ENCODE assay signal across 14 cellular contexts in the genomic region with DNA sequence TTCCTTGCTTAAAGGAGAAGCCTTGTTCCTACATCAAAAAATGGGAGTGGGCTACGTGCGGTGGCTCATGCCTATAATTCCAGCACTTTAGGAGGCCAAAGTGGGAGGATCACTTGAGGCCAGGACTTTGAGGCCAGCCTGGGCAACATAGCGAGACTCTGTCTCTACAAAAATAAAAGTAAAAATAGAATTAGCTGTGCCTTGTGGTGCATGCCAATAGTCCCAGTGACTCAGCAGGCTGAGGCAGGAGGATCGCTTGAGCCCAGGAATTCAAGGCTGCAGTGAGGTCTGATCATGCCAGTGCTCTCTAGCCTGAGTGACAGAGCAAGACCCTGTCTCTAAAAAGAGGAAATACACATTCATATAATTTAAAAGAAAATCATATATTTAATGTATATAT.
DNase-seq lines count a peak whose midpoint lies in the region; ATAC-seq, FAIRE-seq and TF ChIP-seq lines count a peak whose summit lies in the region.
"Had no signal": no experiment of that assay in that cellular context is flagged by ENCODE, and none has a peak within 500 bp of the region (broad histone marks: within the 10 kb centered on the region; RNA-seq: fewer than 3 reads in every experiment).

No MANE protein-coding gene starts in this region.

- H3K4me2 ChIP-seq in K562 (ENCODE audit: insufficient read depth, low read length): no peak overlapping the region

- CTCF ChIA-PET in K562 (lab: Yijun Ruan, JAX; ENCODE audit: low intra/inter-chr PET ratio): no interaction called here

- H3K4me3 ChIP-seq in K562: no peak overlapping the region

- no peak for FAIRE-seq in K562 (lab: Jason Lieb, UNC)

- H3K9me3 ChIP-seq in K562 (replicated peaks; ENCODE audit: control insufficient read depth, insufficient read depth, low read depth, low read length): no peaks in the 10 kb centered on the region

- no peak for TF ChIP-seq POLR2A in K562 (conservative IDR thresholded peaks at IDR 0.05)

- WGBS in K562 (ENCODE audit: insufficient coverage, low coverage, missing lambda C conversion rate): 0% methylated on average over 4 of the region's 4 CpGs

- H4K20me1 ChIP-seq in K562 (replicated peaks; ENCODE audit: control insufficient read depth, insufficient read depth, low read length): no peaks in the 10 kb centered on the region

- no peak for ATAC-seq in K562
- ATAC-seq in left cardiac atrium: peak; percentile 59 to 91
- no peak for ATAC-seq in GM19463 (IDR thresholded peaks at IDR 0.05; ENCODE audit: unreplicated experiment)
- ATAC-seq in GM19324 (IDR thresholded peaks at IDR 0.05; ENCODE audit: low FRiP score, unreplicated experiment): no peak
- ATAC-seq: effector memory CD8-positive, alpha-beta T cell had no signal

- POLR2A ChIA-PET in K562 (lab: Yijun Ruan, JAX): no interaction called here

- no peaks in the 10 kb centered on the region for H3K4me1 ChIP-seq in K562 (replicated peaks in 1 of 2; ENCODE audit: control insufficient read depth in 2 of 2, insufficient read depth in 2 of 2, low read length in 2 of 2)

- BruUV-seq in K562 (replicated peaks; lab: Mats Ljungman, UMichigan): no TSS peak

- no peak for TF ChIP-seq RAD21 in K562 (CRISPR knock-in tag; conservative IDR thresholded peaks at IDR 0.05 in 1 of 2, IDR thresholded peaks at IDR 0.05 in 1 of 2)

- TF ChIP-seq EP300 in K562 (IDR thresholded peaks at IDR 0.05; ENCODE audit: low read length): no peak

- no peak overlapping the region for H2AFZ ChIP-seq in K562 (ENCODE audit: low read depth, low read length)

- no peak overlapping the region for H3K27ac ChIP-seq in K562 (ENCODE audit: extremely low read depth, low read depth, low read length)

- DNase-seq in HS-27A (ENCODE audit: low read depth) (peak; percentile 5), K562 (ENCODE audit: extremely low read depth in 1 of 4, low spot score in 3 of 4) (no peak), left cardiac atrium (no peak), stromal cell of bone marrow (ENCODE audit: low read depth) (peak; percentile 44), GDM1 (lab: John Stamatoyannopoulos, UW) (no peak), NCI-H1417 (lab: John Stamatoyannopoulos, UW) (no peak)
- DNase-seq: amniotic stem cell; CD4-positive, alpha-beta memory T cell; effector memory CD8-positive, alpha-beta T cell; KG1; NCI-H2171; T-helper 9 cell had no signal

- intact Hi-C loops in K562 (cut with micrococcal nuclease) (no loop called here), left cardiac atrium (cut with DNase I) (no loop called here)

- H3K79me2 ChIP-seq in K562 (ENCODE audit: control insufficient read depth, insufficient read depth, low read length): no peaks in the 10 kb centered on the region

- H3K27me3 ChIP-seq in K562 (ENCODE audit: control insufficient read depth in 2 of 2, insufficient read depth in 2 of 2, low read length in 2 of 2): no peaks in the 10 kb centered on the region

- TF ChIP-seq CTCF in K562 (IDR thresholded peaks at IDR 0.05 in 2 of 3, conservative IDR thresholded peaks at IDR 0.05 in 1 of 3; ENCODE audit: insufficient read depth in 2 of 3, low read depth in 1 of 3, low read length in 3 of 3): no peak

- in situ Hi-C loops in K562 (cut with MboI): no loop called here

- H3K36me3 ChIP-seq in K562 (ENCODE audit: control insufficient read depth, insufficient read depth, low read length): no peaks in the 10 kb centered on the region

- no peak overlapping the region for H3K9ac ChIP-seq in K562 (ENCODE audit: insufficient read depth in 1 of 2, low read depth in 2 of 2, low read length in 2 of 2)

- no peaks in the 10 kb centered on the region for H3K9me1 ChIP-seq in K562 (ENCODE audit: control insufficient read depth, insufficient read depth, low read length)

TF ChIP-seq in K562, 482 proteins besides CTCF, POLR2A, EP300 and RAD21:
- TF ChIP-seq PTRF (tag; IDR thresholded peaks at IDR 0.05) (no peak), NFE2 (IDR thresholded peaks at IDR 0.05; ENCODE audit: low read depth) (0 out of 2 replicates have a peak, but pooled peaks have one; percentile 27), SMARCC2 (IDR thresholded peaks at IDR 0.05; ENCODE audit: low read depth) (no peak), ZKSCAN8 (CRISPR knock-in tag; IDR thresholded peaks at IDR 0.05) (no peak), BMI1 (IDR thresholded peaks at IDR 0.05; ENCODE audit: low read length) (no peak)

Comparison
In these comparisons a context has a peak if more than half of its experiments do, and no peak if none do; other contexts are left out.
1. DNase-seq: peak in HS-27A (single experiment) and stromal cell of bone marrow (single experiment); none in K562 (0 of 4), left cardiac atrium (single experiment), GDM1 (single experiment) and NCI-H1417 (0 of 3).
2. ATAC-seq: peak in left cardiac atrium (2 of 2); none in K562 (single experiment), GM19463 (single experiment) and GM19324 (single experiment).